ENCODE assay signal across 10 cellular contexts in the genomic region with DNA sequence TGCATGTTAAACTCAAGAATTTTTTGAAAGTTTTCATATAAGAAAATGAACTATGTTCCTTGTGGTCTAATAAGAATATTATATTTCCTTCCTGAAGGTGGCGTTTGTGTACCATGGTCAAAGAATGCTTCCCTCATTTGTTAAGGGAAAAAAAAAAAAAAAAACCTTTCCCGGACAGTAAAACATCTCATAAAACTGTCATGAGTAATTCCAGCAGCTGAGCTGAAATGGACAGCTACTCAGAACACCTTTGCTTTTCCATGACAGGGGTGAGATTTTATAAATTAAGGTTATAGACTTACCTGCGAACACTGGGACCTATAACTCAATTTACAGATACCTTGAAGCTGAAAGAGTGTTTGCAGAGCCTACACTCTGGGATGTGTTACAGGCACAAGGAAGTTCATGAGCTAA.
A peak's percentile ranks its signal among the peaks of the same experiment; 100 is the strongest.
DNase-seq lines count a peak whose midpoint lies in the region; ATAC-seq and TF ChIP-seq lines count a peak whose summit lies in the region.
"Had no signal": no experiment of that assay in that cellular context is flagged by ENCODE, and none has a peak within 500 bp of the region (broad histone marks: within the 10 kb centered on the region; RNA-seq: fewer than 3 reads in every experiment).

No MANE protein-coding gene starts in this region.

- peak; percentile 69 for ATAC-seq in left lobe of liver
- ATAC-seq in HG02678 (IDR thresholded peaks at IDR 0.05; ENCODE audit: unreplicated experiment): no peak
- no peak for ATAC-seq in GM21528 (IDR thresholded peaks at IDR 0.05; ENCODE audit: low FRiP score, unreplicated experiment)

- no peak overlapping the region for H3K27ac ChIP-seq in coronary artery
- H3K27ac ChIP-seq: SJSA1 had no signal

- no peak overlapping the region for H3K4me3 ChIP-seq in astrocyte of the spinal cord (ENCODE audit: low read depth, low read length)
- H3K4me3 ChIP-seq in coronary artery: no peak overlapping the region
- H3K4me3 ChIP-seq: SJSA1 had no signal

- TF ChIP-seq CTCF in astrocyte of the spinal cord (IDR thresholded peaks at IDR 0.05; ENCODE audit: low read depth, low read length): peak; percentile 33
- TF ChIP-seq CTCF in coronary artery (IDR thresholded peaks at IDR 0.05): no peak

- DNase-seq in ELF-1 (ENCODE audit: low read depth, low spot score): peak; percentile 36
- DNase-seq in NCI-H1048 (lab: John Stamatoyannopoulos, UW): peak; percentile 2
- peak; percentile 75 for DNase-seq in astrocyte of the spinal cord (ENCODE audit: low read depth, low spot score)
- DNase-seq in left lobe of liver (ENCODE audit: low spot score): no peak
- DNase-seq in coronary artery (ENCODE audit: low spot score): no peak
- no peak for DNase-seq in stimulated activated CD4-positive, alpha-beta T cell treated with anti-CD3 and anti-CD28 coated beads, Interleukin-4, amount 100 ng/mL, for 1 hour
- DNase-seq: naive B cell had no signal

- in situ Hi-C loops in astrocyte of the spinal cord (cut with HindIII; ENCODE audit: low sequenced_read_pairs): no loop called here

Comparison
In these comparisons a context has a peak if more than half of its experiments do, and no peak if none do; other contexts are left out.
1. DNase-seq: peak in ELF-1 (single experiment), NCI-H1048 (single experiment) and astrocyte of the spinal cord (single experiment); none in left lobe of liver (single experiment), coronary artery (single experiment) and stimulated activated CD4-positive, alpha-beta T cell treated with anti-CD3 and anti-CD28 coated beads, Interleukin-4, amount 100 ng/mL, for 1 hour (single experiment).